8 cellular contexts compared by ENCODE assay signal in the genomic region with DNA sequence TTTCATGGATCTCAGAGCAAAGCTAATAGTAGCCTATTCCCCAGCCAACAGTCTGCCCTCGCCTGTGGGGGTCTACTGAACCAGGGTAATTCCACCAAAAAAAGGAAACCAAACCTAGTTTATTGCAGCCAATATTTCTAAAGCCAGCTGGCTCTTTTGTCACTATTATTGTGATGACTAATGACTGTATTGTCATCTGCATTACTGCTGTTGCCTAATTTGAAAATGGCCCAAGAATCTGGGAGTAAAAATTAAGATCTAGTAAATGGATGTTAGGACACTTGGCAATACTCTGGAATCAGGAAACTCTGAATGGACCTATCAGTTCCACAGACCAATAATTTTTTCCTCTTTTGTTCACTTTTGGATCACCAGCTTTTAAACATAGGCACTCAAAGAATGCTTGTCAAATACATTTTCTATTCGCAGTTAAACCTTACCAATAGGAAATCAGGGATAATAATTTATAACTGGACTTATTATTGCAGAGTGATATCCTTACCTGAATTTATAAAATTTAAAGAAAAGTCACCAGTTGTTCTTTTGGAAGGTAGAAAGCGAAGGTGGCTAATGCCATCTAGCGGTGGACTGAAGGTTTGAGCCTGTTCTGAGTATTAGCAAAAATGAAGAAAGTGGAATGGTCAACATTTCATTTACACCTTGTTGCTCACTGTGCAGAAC.
DNase-seq lines count a peak whose midpoint lies in the region; FAIRE-seq and TF ChIP-seq lines count a peak whose summit lies in the region.

No MANE protein-coding gene starts in this region.

- H3K9ac ChIP-seq in fibroblast of lung (ENCODE audit: insufficient read depth, low read length) = no peak overlapping the region

- no peak overlapping the region for H2AFZ ChIP-seq in fibroblast of lung (ENCODE audit: low read length)

- no peak overlapping the region for H3K4me3 ChIP-seq in fibroblast of lung (replicated peaks in 1 of 4; ENCODE audit: control extremely low read depth in 1 of 4, insufficient read depth in 1 of 4, low read depth in 3 of 4, low read length in 4 of 4)

- DNase-seq in AG08395 (ENCODE audit: low spot score) (peak; percentile 41), GM12892 (ENCODE audit: insufficient read length) (no peak), NCI-H2171 (lab: John Stamatoyannopoulos, UW) (peak; percentile 28), fibroblast of lung (ENCODE audit: low read depth in 2 of 2) (peak; percentile 20 to 61), non-pigmented ciliary epithelial cell (ENCODE audit: low read depth) (peak; percentile 5), GOT3 (lab: John Stamatoyannopoulos, UW) (no peak), NCI-H1048 (lab: John Stamatoyannopoulos, UW) (no peak)
- peak; percentile 25 to 34 for DNase-seq in activated CD4-positive, alpha-beta T cell treated with anti-CD3 and anti-CD28 coated beads, Interleukin-2, amount 50 U/mL, for 4 hours

- H3K36me3 ChIP-seq in fibroblast of lung (ENCODE audit: control insufficient read depth, insufficient read depth, low read length) = no peaks in the 10 kb centered on the region

- H3K9me3 ChIP-seq in fibroblast of lung (ENCODE audit: control insufficient read depth, insufficient read depth, low read depth, low read length) = no peaks in the 10 kb centered on the region

- H3K4me2 ChIP-seq in fibroblast of lung (ENCODE audit: extremely low read depth, insufficient read depth, low read length) = no peak overlapping the region

- H4K20me1 ChIP-seq in fibroblast of lung (ENCODE audit: control insufficient read depth, extremely low read depth, insufficient read depth, low read length) = no peaks in the 10 kb centered on the region

- no peaks in the 10 kb centered on the region for H3K27me3 ChIP-seq in fibroblast of lung (ENCODE audit: control insufficient read depth, insufficient read depth, low read length)

- peak; percentile 65 for FAIRE-seq in GM12892 (lab: Jason Lieb, UNC)

- H3K4me1 ChIP-seq in fibroblast of lung (ENCODE audit: control insufficient read depth, extremely low read depth, insufficient read depth, low read length) = no peaks in the 10 kb centered on the region

- TF ChIP-seq POLR2A in GM12892 (IDR thresholded peaks at IDR 0.05; ENCODE audit: low read depth, low read length) = no peak

- no peak overlapping the region for H3K27ac ChIP-seq in fibroblast of lung (ENCODE audit: insufficient read depth, low read length)

- no peaks in the 10 kb centered on the region for H3K79me2 ChIP-seq in fibroblast of lung (ENCODE audit: control insufficient read depth, insufficient read depth, low read length)

- TF ChIP-seq CTCF in fibroblast of lung (conservative IDR thresholded peaks at IDR 0.05 in 1 of 2, IDR thresholded peaks at IDR 0.05 in 1 of 2; ENCODE audit: low read depth in 1 of 2, low read length in 2 of 2) = peak; percentile 93 to 94

Comparison
In these comparisons a context has a peak if more than half of its experiments do, and no peak if none do; other contexts are left out.
1. DNase-seq: peak in AG08395 (single experiment), NCI-H2171 (single experiment), activated CD4-positive, alpha-beta T cell treated with anti-CD3 and anti-CD28 coated beads, Interleukin-2, amount 50 U/mL, for 4 hours (2 of 2), fibroblast of lung (2 of 2) and non-pigmented ciliary epithelial cell (single experiment); none in GM12892 (single experiment), GOT3 (single experiment) and NCI-H1048 (single experiment).